ENCODE assay signal across 8 cellular contexts in the genomic region with DNA sequence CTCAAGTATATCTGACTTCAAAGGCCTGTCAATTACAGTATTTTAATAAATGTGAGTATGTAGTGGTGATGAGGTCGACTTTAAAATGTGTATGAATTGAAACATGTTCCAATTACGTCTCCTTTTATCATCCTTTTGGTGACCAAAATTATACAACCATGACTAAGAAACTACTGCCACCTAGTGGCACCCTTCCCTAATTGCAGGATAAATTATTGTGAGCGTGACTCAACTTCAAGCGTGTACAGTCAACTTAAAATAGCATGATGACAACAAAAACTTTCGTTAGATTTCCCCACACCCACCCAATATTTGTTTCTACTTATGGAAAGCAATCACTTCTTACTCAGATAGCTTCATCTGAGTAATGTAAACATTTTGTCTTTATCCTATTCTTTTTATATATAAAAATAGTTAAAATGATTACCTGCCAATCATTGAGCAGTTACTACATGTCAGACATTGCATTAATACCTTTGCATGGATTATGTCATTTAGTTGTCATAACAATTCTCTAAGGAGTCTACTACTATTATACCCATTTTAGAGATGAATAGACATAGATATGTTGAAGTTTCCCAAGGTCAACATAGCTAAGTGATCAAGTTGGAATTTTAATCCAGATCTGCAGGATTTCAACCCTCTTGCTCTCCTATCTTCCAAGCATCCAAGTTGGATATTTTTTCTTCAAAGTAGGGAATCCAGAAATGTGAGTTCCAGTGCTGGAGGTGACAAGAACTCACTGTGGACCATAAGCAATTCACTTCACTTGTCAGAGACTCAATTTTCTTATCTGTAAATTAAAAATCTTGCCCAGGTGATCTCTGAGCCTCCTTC.
DNase-seq lines count a peak whose midpoint lies in the region; ATAC-seq, FAIRE-seq and TF ChIP-seq lines count a peak whose summit lies in the region.

No MANE protein-coding gene starts in this region.

- no peak overlapping the region for H4K91ac ChIP-seq in H1 (replicated peaks; ENCODE audit: insufficient read length, low read length)

- no peaks in the 10 kb centered on the region for H3K9me3 ChIP-seq in H1 (ENCODE audit: insufficient read depth in 2 of 2, low read depth in 1 of 2, low read length in 1 of 2)
- no peaks in the 10 kb centered on the region for H3K9me3 ChIP-seq in prostate gland

- TF ChIP-seq EP300 in H1 (IDR thresholded peaks at IDR 0.05; ENCODE audit: borderline replicate concordance in 1 of 2, low read depth in 2 of 2, low read length in 2 of 2): no peak

- H3K9ac ChIP-seq in H1 (replicated peaks in 1 of 4; ENCODE audit: extremely low read depth in 1 of 4, low read depth in 3 of 4, low read length in 3 of 4): no peak overlapping the region

- H3K36me3 ChIP-seq in H1 (ENCODE audit: control insufficient read depth in 2 of 4, insufficient read depth in 4 of 4, low read length in 3 of 4) (no peaks in the 10 kb centered on the region), prostate gland (no peaks in the 10 kb centered on the region)

- no peak overlapping the region for H3K4me2 ChIP-seq in H1 (ENCODE audit: insufficient read depth in 1 of 2, low read depth in 2 of 2, low read length in 2 of 2)

- DNase-seq in AG04449 (ENCODE audit: low read depth, low spot score): no peak
- peak; percentile 29 for DNase-seq in GDM1 (lab: John Stamatoyannopoulos, UW)
- DNase-seq in NCI-H748 (lab: John Stamatoyannopoulos, UW; ENCODE audit: unreplicated experiment): peak; percentile 53
- DNase-seq in H1 (ENCODE audit: low read depth in 1 of 2, low spot score in 2 of 2): peak; percentile 15 to 53
- DNase-seq in prostate gland (ENCODE audit: low spot score): no peak
- DNase-seq in NCI-H2196 (lab: John Stamatoyannopoulos, UW; ENCODE audit: unreplicated experiment): no peak

- intact Hi-C loops in prostate gland (cut with DNase I): loop anchor here (10.0 kb wide), 1 partner anchor 455 kb away; no protein-coding TSS in a partner anchor

- H3K23me2 ChIP-seq in H1 (ENCODE audit: low read depth, low read length): no peaks in the 10 kb centered on the region

- H3K18ac ChIP-seq in H1 (ENCODE audit: extremely low read depth, low read length): no peak overlapping the region

- H3K4me3 ChIP-seq in AG04449 (ENCODE audit: low read depth, low read length) (no peak overlapping the region), H1 (ENCODE audit: extremely low read depth in 1 of 4, insufficient read depth in 2 of 4, low read depth in 3 of 4, low read length in 4 of 4) (no peak overlapping the region), prostate gland (no peak overlapping the region)

- H4K8ac ChIP-seq in H1 (ENCODE audit: extremely low read depth, insufficient read depth, low read length): no peak overlapping the region

- 42% methylated on average over 5 of the region's 5 CpGs; no CpG with 5 or more reads in 1 of the 2 experiments for WGBS in H1 (ENCODE audit: extremely low coverage in 1 of 2, insufficient coverage in 1 of 2, insufficient read length in 1 of 2, insufficient replicate concordance in 2 of 2, low coverage in 1 of 2, low lambda C conversion rate in 2 of 2, missing lambda C conversion rate in 1 of 2), 2 experiments
- WGBS in prostate gland: 56% methylated on average over 5 of the region's 5 CpGs

- no peak overlapping the region for H2BK5ac ChIP-seq in H1 (ENCODE audit: low read depth, low read length)

- POLR2A ChIA-PET in AG04449 (lab: Yijun Ruan, JAX) (interaction anchor here (0.7 to 1.4 kb wide), 2 partner anchors 106 to 166 kb away, joined by 3 to 4 read pairs; a partner anchor contains a TSS), H1 (lab: Charles Lee; ENCODE audit: partially characterized antibody) (no interaction called here)

- H2BK15ac ChIP-seq in H1 (ENCODE audit: low read length): no peak overlapping the region

- TF ChIP-seq RAD21 in H1 (IDR thresholded peaks at IDR 0.05 in 1 of 2, conservative IDR thresholded peaks at IDR 0.05 in 1 of 2; ENCODE audit: low read depth in 2 of 2, low read length in 2 of 2): peak; percentile 86 to 88

- H4K5ac ChIP-seq in H1 (ENCODE audit: insufficient read length, low read depth, low read length): no peak overlapping the region

- no peak for FAIRE-seq in H1 (lab: Jason Lieb, UNC)

- H3K27ac ChIP-seq in H1 (ENCODE audit: low read depth, low read length) (no peak overlapping the region), prostate gland (no peak overlapping the region)

- no peaks in the 10 kb centered on the region for H3K79me2 ChIP-seq in H1 (ENCODE audit: control insufficient read depth in 1 of 2, insufficient read depth in 2 of 2, low read length in 2 of 2)

- H2BK120ac ChIP-seq in H1 (replicated peaks; ENCODE audit: low read depth, low read length): no peak overlapping the region

- CTCF ChIA-PET in AG04449 (lab: Yijun Ruan, JAX) (interaction anchor here (0.6 to 4.1 kb wide), 13 partner anchors 9 to 529 kb away, joined by 3 to 21 read pairs (median 4); no protein-coding TSS in a partner anchor), H1 (lab: Charles Lee; ENCODE audit: partially characterized antibody) (interaction anchor here (0.8 to 3.4 kb wide), 27 partner anchors 8 to 530 kb away, joined by 3 to 20 read pairs (median 4); no protein-coding TSS in a partner anchor)

- no peak for ATAC-seq in activated CD4-positive, CD25-positive, alpha-beta regulatory T cell treated with anti-CD3 and anti-CD28 coated beads, Interleukin-2, amount 50 U/mL, for 24 hours
- ATAC-seq in GM18502 (IDR thresholded peaks at IDR 0.05; ENCODE audit: poor library complexity, unreplicated experiment): no peak

- H3K27me3 ChIP-seq in H1 (replicated peaks in 1 of 4; ENCODE audit: control insufficient read depth in 3 of 4, extremely low read depth in 1 of 4, insufficient read depth in 3 of 4, low read length in 3 of 4) (no peaks in the 10 kb centered on the region), prostate gland (replicated peaks; ENCODE audit: insufficient read depth) (no peaks in the 10 kb centered on the region)

- no peak overlapping the region for H3K23ac ChIP-seq in H1 (ENCODE audit: insufficient read length)

- H2AFZ ChIP-seq in H1 (ENCODE audit: low read length): no peak overlapping the region

- TF ChIP-seq CTCF in AG04449 (IDR thresholded peaks at IDR 0.05; ENCODE audit: insufficient read depth, low read length, missing control alignments): peak; percentile 38
- TF ChIP-seq CTCF in H1 (IDR thresholded peaks at IDR 0.05; ENCODE audit: control extremely low read depth in 1 of 3, insufficient read depth in 1 of 3, low read depth in 1 of 3, low read length in 3 of 3): peak in 2 of 3 experiments; percentile 57 to 72; a peak in 3 of 4 replicates
- TF ChIP-seq CTCF in prostate gland (IDR thresholded peaks at IDR 0.05): peak in 3 of 4 experiments; percentile 56 to 70 (median 56)

- TF ChIP-seq POLR2A in H1 (IDR thresholded peaks at IDR 0.05; ENCODE audit: control extremely low read depth in 1 of 2, low read depth in 2 of 2, low read length in 2 of 2) (no peak), prostate gland (IDR thresholded peaks at IDR 0.05) (no peak)

- H3K4ac ChIP-seq in H1 (replicated peaks; ENCODE audit: insufficient read length, low read depth, low read length): no peak overlapping the region

- no peak overlapping the region for H3K56ac ChIP-seq in H1 (replicated peaks; ENCODE audit: insufficient read length, low read depth, low read length)

- H2BK12ac ChIP-seq in H1 (ENCODE audit: low read depth, low read length): no peak overlapping the region

- H4K20me1 ChIP-seq in H1 (replicated peaks in 1 of 2; ENCODE audit: control insufficient read depth in 1 of 2, insufficient read depth in 2 of 2, low read length in 2 of 2): peaks cover 0 to 2% of the 10 kb centered on the region in 2 experiments

- no peak overlapping the region for H3K14ac ChIP-seq in H1 (ENCODE audit: insufficient read length)

- H3K4me1 ChIP-seq in H1 (replicated peaks in 1 of 4; ENCODE audit: control insufficient read depth in 3 of 4, insufficient read depth in 4 of 4, low read length in 3 of 4): peaks cover 0 to 5% (median 1%) of the 10 kb centered on the region in 4 experiments; a peak in 2 of 7 replicates
- H3K4me1 ChIP-seq in prostate gland (replicated peaks): no peaks in the 10 kb centered on the region

- no peaks in the 10 kb centered on the region for H3K79me1 ChIP-seq in H1 (ENCODE audit: low read depth, low read length)

- no peak overlapping the region for H2BK20ac ChIP-seq in H1 (ENCODE audit: low read length)

- no peak overlapping the region for H2AK5ac ChIP-seq in H1 (ENCODE audit: low read depth, low read length)

TF ChIP-seq in H1, 55 proteins besides CTCF, POLR2A, EP300 and RAD21:
- TF ChIP-seq BACH1 (IDR thresholded peaks at IDR 0.05; ENCODE audit: low read length) (peak; percentile 90), CREB1 (IDR thresholded peaks at IDR 0.05) (no peak), SUZ12 (IDR thresholded peaks at IDR 0.05; ENCODE audit: low read length) (no peak), NANOG (IDR thresholded peaks at IDR 0.05; ENCODE audit: insufficient read depth, low read depth, low read length, poor library complexity, severe bottlenecking) (no peak), JUND (IDR thresholded peaks at IDR 0.05; ENCODE audit: low read length) (no peak), TAF1 (IDR thresholded peaks at IDR 0.05; ENCODE audit: low read depth, low read length) (no peak), SIX5 (IDR thresholded peaks at IDR 0.05; ENCODE audit: low read depth, low read length) (no peak), ASH2L (IDR thresholded peaks at IDR 0.05; ENCODE audit: low read length) (no peak), TAF7 (optimal IDR thresholded peaks at IDR 0.05; ENCODE audit: borderline replicate concordance, low read depth, low read length) (no peak), MAFK (IDR thresholded peaks at IDR 0.05; ENCODE audit: low read depth, low read length) (peak; percentile 70; the same call in 1 of the 2 replicates)
- TF ChIP-seq, protein P1, sequence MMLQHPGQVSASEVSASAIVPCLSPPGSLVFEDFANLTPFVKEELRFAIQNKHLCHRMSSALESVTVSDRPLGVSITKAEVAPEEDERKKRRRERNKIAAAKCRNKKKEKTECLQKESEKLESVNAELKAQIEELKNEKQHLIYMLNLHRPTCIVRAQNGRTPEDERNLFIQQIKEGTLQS (IDR thresholded peaks at IDR 0.05; ENCODE audit: insufficient read depth, low read depth, low read length): no peak
TF ChIP-seq in H1: peak in this region for 2.

Comparison
In these comparisons a context has a peak if more than half of its experiments do, and no peak if none do; other contexts are left out.
1. DNase-seq: peak in GDM1 (single experiment), NCI-H748 (single experiment) and H1 (2 of 2); none in AG04449 (single experiment), prostate gland (single experiment) and NCI-H2196 (single experiment).
2. Peak in every context shown above with its lines, with median percentiles within 50 percentile points of each other: CTCF ChIP-seq.